ENCODE assay signal across 9 cellular contexts in genomic region chr11:82906236-82906635, GRCh38. TPM values are rescaled to one million over a fixed set of nuclear protein-coding genes. Genes with fewer than 3 reads are reported as not detected.
DNase-seq lines count a peak whose midpoint lies in the region; ATAC-seq, FAIRE-seq and TF ChIP-seq lines count a peak whose summit lies in the region.
"Had no signal": no experiment of that assay in that cellular context is flagged by ENCODE, and none has a peak within 500 bp of the region (broad histone marks: within the 10 kb centered on the region; RNA-seq: fewer than 3 reads in every experiment).

No MANE protein-coding gene starts in this region.

- peak overlapping the region in 1 of 59 donors; percentile 14 for H3K27ac ChIP-seq in dorsolateral prefrontal cortex

- H3K27me3 ChIP-seq in dorsolateral prefrontal cortex, result no peaks in the 10 kb centered on the region

- peak; percentile 94 for FAIRE-seq in A204.1 (lab: Jason Lieb, UNC)
- peak; percentile 27 for FAIRE-seq in GM12892 (lab: Jason Lieb, UNC)
- FAIRE-seq: GM18507 had no signal

- no peak for DNase-seq in GM12892 (ENCODE audit: insufficient read length)
- DNase-seq in NCI-H82 (lab: John Stamatoyannopoulos, UW), result peak; percentile 30
- DNase-seq in dorsolateral prefrontal cortex, result no peak
- peak; percentile 72 for DNase-seq in pons (ENCODE audit: low spot score)
- no peak for DNase-seq in GM19240 (ENCODE audit: insufficient read length, low spot score)
- no peak for DNase-seq in activated T-cell treated with anti-CD3 and anti-CD28 coated beads, Interleukin-2, amount 50 U/mL, for 1 hour

- intact Hi-C loops in dorsolateral prefrontal cortex (cut with DNase I), result loop anchor here in 1 of 2 donors (10.0 kb wide), 1 partner anchor 289 kb away; the partner anchor contains the start of gene ANKRD42

- H3K4me3 ChIP-seq in dorsolateral prefrontal cortex, result peak overlapping the region in 18 of 59 donors; percentile 0 to 35 (median 18)

- no peak for TF ChIP-seq POLR2A in GM12892 (IDR thresholded peaks at IDR 0.05; ENCODE audit: low read depth, low read length)

- ATAC-seq in GM19324 (IDR thresholded peaks at IDR 0.05; ENCODE audit: low FRiP score, unreplicated experiment), result no peak

- TF ChIP-seq CTCF in dorsolateral prefrontal cortex (IDR thresholded peaks at IDR 0.05 in 54 of 56, conservative IDR thresholded peaks at IDR 0.05 in 2 of 56; ENCODE audit: low read depth in 1 of 56, partially characterized antibody in 56 of 56), result peak; percentile 60 to 92 (median 74)

RNA-seq across cellular contexts. Expression of gene DDIAS, which starts 4.7 kb away (rescaled TPM):
- polyA plus RNA-seq in GM12892 (2012; ENCODE audit: missing spikeins), result 4.3 TPM
- total RNA-seq in dorsolateral prefrontal cortex, result 1 to 10 TPM in 25 of 120 experiments, under 1 TPM in 81, not detected in 14; 0.13 to 3.0 (median 0.64) TPM

RNA-seq across cellular contexts. Expression of gene PRCP, which starts 6.0 kb away (rescaled TPM):
- polyA plus RNA-seq in GM12892 (2012; ENCODE audit: missing spikeins), result 17.2 TPM
- 100 to 1,000 TPM in 1 of 120 experiments, 10 to 100 TPM in 119; 38.4 to 137 (median 59.7) TPM for total RNA-seq in dorsolateral prefrontal cortex

Comparison
In these comparisons a context has a peak if more than half of its experiments do, and no peak if none do; other contexts are left out.
1. DNase-seq: peak in NCI-H82 (single experiment) and pons (single experiment); none in GM12892 (single experiment), dorsolateral prefrontal cortex (0 of 10), GM19240 (single experiment) and activated T-cell treated with anti-CD3 and anti-CD28 coated beads, Interleukin-2, amount 50 U/mL, for 1 hour (single experiment).